In genomic region chr6:134990262-134990661, GRCh38 we compare ENCODE assay signal across 19 cellular contexts. TPM values are rescaled to one million over a fixed set of nuclear protein-coding genes. Genes with fewer than 3 reads are reported as not detected.
DNase-seq lines count a peak whose midpoint lies in the region; ATAC-seq, FAIRE-seq and TF ChIP-seq lines count a peak whose summit lies in the region.
"Had no signal": no experiment of that assay in that cellular context is flagged by ENCODE, and none has a peak within 500 bp of the region (broad histone marks: within the 10 kb centered on the region; RNA-seq: fewer than 3 reads in every experiment).

No MANE protein-coding gene starts in this region.

- no peak for TF ChIP-seq POLR2A in A549 (IDR thresholded peaks at IDR 0.05; ENCODE audit: low read length)
- no peak for TF ChIP-seq POLR2A in IMR-90 (IDR thresholded peaks at IDR 0.05; ENCODE audit: low read depth, low read length)
- TF ChIP-seq POLR2A in GM12878 (IDR thresholded peaks at IDR 0.05; ENCODE audit: low read depth, low read length), result no peak

- H2AK9ac ChIP-seq in IMR-90 (replicated peaks; ENCODE audit: low read depth, low read length, poor library complexity), result no peak overlapping the region

- peaks cover 8% of the 10 kb centered on the region for H3K36me3 ChIP-seq in IMR-90 (ENCODE audit: control insufficient read depth, insufficient read depth, low read length)
- peaks cover 0 to 9% of the 10 kb centered on the region in 2 experiments; a peak in 3 of 4 replicates for H3K36me3 ChIP-seq in GM12878 (ENCODE audit: control insufficient read depth in 2 of 2, insufficient read depth in 2 of 2, low read length in 1 of 2)

- DNase-seq in A549 (ENCODE audit: low read depth in 1 of 2, low spot score in 1 of 2) (no peak), IMR-90 (no peak), GM12878 (ENCODE audit: low read depth, low spot score) (no peak), superior temporal gyrus (ENCODE audit: extremely low spot score) (no peak), NCI-H345 (lab: John Stamatoyannopoulos, UW) (no peak), GM13977 (ENCODE audit: low spot score) (no peak)
- DNase-seq: Caco-2; CD4-positive, CD25-positive, alpha-beta regulatory T cell; CD8-positive, alpha-beta T cell; DMS153; DND-41; H9 had no signal

- no peak overlapping the region for H3K23ac ChIP-seq in IMR-90 (ENCODE audit: low read depth, low read length)

- H3K18ac ChIP-seq in IMR-90 (ENCODE audit: low read depth, low read length), result no peak overlapping the region

- H4K5ac ChIP-seq in IMR-90 (ENCODE audit: low read depth, low read length), result no peak overlapping the region

- H3K4ac ChIP-seq in IMR-90 (ENCODE audit: low read depth, low read length), result no peak overlapping the region

- H2AFZ ChIP-seq in IMR-90 (replicated peaks; ENCODE audit: low read length, poor library complexity) (no peak overlapping the region), GM12878 (ENCODE audit: control insufficient read depth, low read depth, low read length) (no peak overlapping the region)
- H2AFZ ChIP-seq: GM23338 had no signal

- TF ChIP-seq EP300 in A549 (IDR thresholded peaks at IDR 0.05) (no peak), GM12878 (IDR thresholded peaks at IDR 0.05; ENCODE audit: borderline replicate concordance in 1 of 2, control insufficient read depth in 1 of 2, low read depth in 2 of 2, low read length in 2 of 2) (no peak)

- TF ChIP-seq RAD21 in A549 (conservative IDR thresholded peaks at IDR 0.05 in 1 of 2, IDR thresholded peaks at IDR 0.05 in 1 of 2), result no peak
- no peak for TF ChIP-seq RAD21 in IMR-90 (IDR thresholded peaks at IDR 0.05; ENCODE audit: low read length)
- no peak for TF ChIP-seq RAD21 in GM12878 (IDR thresholded peaks at IDR 0.05; ENCODE audit: insufficient read depth, low read depth, low read length)

- H2AK5ac ChIP-seq in IMR-90 (ENCODE audit: low read depth, low read length), result no peak overlapping the region

- no peak overlapping the region for H2BK20ac ChIP-seq in IMR-90 (ENCODE audit: low read depth, low read length)

- H3K27ac ChIP-seq in A549 (no peak overlapping the region), IMR-90 (ENCODE audit: insufficient read depth, low read length) (no peak overlapping the region), GM12878 (ENCODE audit: control insufficient read depth, insufficient read depth) (no peak overlapping the region)
- H3K27ac ChIP-seq: BLaER1, C4-2B had no signal

- H3K4me3 ChIP-seq in A549 (no peak overlapping the region), IMR-90 (ENCODE audit: insufficient read depth, low read depth, low read length) (no peak overlapping the region), GM12878 (no peak overlapping the region)
- H3K4me3 ChIP-seq: BLaER1, GM23338 had no signal

- in situ Hi-C loops in IMR-90 (cut with MboI; ENCODE audit: low sequenced_read_pairs) (no loop called here), GM12878 (cut with MboI) (loop anchor here (25.0 kb wide), 1 partner anchor 447 kb away; no protein-coding TSS in a partner anchor), GM13977 (cut with MboI; ENCODE audit: low pct_unique_long_range_greater_than_20kb, low sequenced_read_pairs, unreplicated experiment) (no loop called here)

- RAD21 ChIA-PET in GM12878 (lab: Charles Lee; ENCODE audit: unreplicated experiment), result no interaction called here

- H4K8ac ChIP-seq in IMR-90 (ENCODE audit: low read depth in 2 of 2, low read length in 2 of 2), result no peak overlapping the region

- H3K27me3 ChIP-seq in IMR-90 (ENCODE audit: control insufficient read depth, insufficient read depth, low read length) (no peaks in the 10 kb centered on the region), GM12878 (replicated peaks in 1 of 2; ENCODE audit: control insufficient read depth in 2 of 2, insufficient read depth in 2 of 2, low read length in 1 of 2) (no peaks in the 10 kb centered on the region)
- H3K27me3 ChIP-seq: BLaER1 had no signal

- WGBS in A549 (ENCODE audit: missing lambda C conversion rate), result 88% methylated on average over 3 of the region's 3 CpGs
- 67% methylated on average over 1 of the region's 3 CpGs; no CpG with 5 or more reads in 1 of the 2 experiments for WGBS in IMR-90 (ENCODE audit: extremely low coverage in 2 of 2, insufficient read length in 1 of 2), 2 experiments
- WGBS in GM12878 (ENCODE audit: insufficient coverage, insufficient replicate concordance, low lambda C conversion rate, missing lambda C conversion rate), result 87% methylated on average over 3 of the region's 3 CpGs

- no peak overlapping the region for H3K14ac ChIP-seq in IMR-90 (replicated peaks; ENCODE audit: low read depth, low read length)

- H2BK15ac ChIP-seq in IMR-90 (ENCODE audit: low read depth, low read length), result no peak overlapping the region

- H3K79me2 ChIP-seq in GM12878 (ENCODE audit: control insufficient read depth, insufficient read depth, low read length), result no peaks in the 10 kb centered on the region

- H4K91ac ChIP-seq in IMR-90 (ENCODE audit: insufficient read depth, low read depth, low read length), result no peak overlapping the region

- H3K4me1 ChIP-seq in A549 (no peaks in the 10 kb centered on the region), IMR-90 (ENCODE audit: control insufficient read depth, insufficient read depth, low read length) (no peaks in the 10 kb centered on the region), GM12878 (ENCODE audit: control insufficient read depth, insufficient read depth, low read length) (no peaks in the 10 kb centered on the region)
- H3K4me1 ChIP-seq: Caco-2 had no signal

- CTCF ChIA-PET in A549 (lab: Yijun Ruan, JAX) (no interaction called here), IMR-90 (lab: Yijun Ruan, JAX) (no interaction called here), GM12878 (lab: Yijun Ruan, JAX) (no interaction called here)

- H3K56ac ChIP-seq in IMR-90 (ENCODE audit: extremely low read depth, insufficient read depth, low read length), result no peak overlapping the region

- H2BK5ac ChIP-seq in IMR-90 (ENCODE audit: low read depth, low read length, poor library complexity, severe bottlenecking), result no peak overlapping the region

- SMC1A ChIA-PET in GM12878 (lab: Charles Lee; ENCODE audit: uncharacterized antibody, unreplicated experiment), result no interaction called here

- no peaks in the 10 kb centered on the region; a peak in 1 of 4 replicates for H3K79me1 ChIP-seq in IMR-90 (ENCODE audit: low read depth in 1 of 2, low read length in 2 of 2)

- dilution Hi-C loops in IMR-90 (cut with HindIII; ENCODE audit: low sequenced_read_pairs, unreplicated experiment), result no loop called here

- BruUV-seq in IMR-90 (replicated peaks; lab: Mats Ljungman, UMichigan) (no TSS peak), GM12878 (replicated peaks; lab: Mats Ljungman, UMichigan) (TSS peak; percentile 3)

- no peaks in the 10 kb centered on the region; the same call in 1 of the 2 replicates for H3K9me1 ChIP-seq in IMR-90 (ENCODE audit: insufficient read depth, low read length)

- ATAC-seq in A549, result no peak
- ATAC-seq in IMR-90 (ENCODE audit: low read depth), result no peak
- no peak for ATAC-seq in GM12878
- ATAC-seq: CD8-positive, alpha-beta T cell; GM23338; HCT116 had no signal

- H3K9me3 ChIP-seq in A549 (no peaks in the 10 kb centered on the region), IMR-90 (ENCODE audit: control insufficient read depth, insufficient read depth, low read length) (no peaks in the 10 kb centered on the region), GM12878 (replicated peaks; ENCODE audit: control insufficient read depth, insufficient read depth, low read length) (no peaks in the 10 kb centered on the region)
- H3K9me3 ChIP-seq: BLaER1, Caco-2 had no signal

- POLR2A ChIA-PET in A549 (lab: Yijun Ruan, JAX) (no interaction called here), IMR-90 (lab: Charles Lee; ENCODE audit: unreplicated experiment) (no interaction called here), GM12878 (lab: Charles Lee) (no interaction called here)

- TF ChIP-seq CTCF in A549 (IDR thresholded peaks at IDR 0.05) (no peak), IMR-90 (conservative IDR thresholded peaks at IDR 0.05; ENCODE audit: low read depth, low read length) (no peak), GM12878 (IDR thresholded peaks at IDR 0.05 in 2 of 3, conservative IDR thresholded peaks at IDR 0.05 in 1 of 3; ENCODE audit: control insufficient read depth in 2 of 3, extremely low read depth in 1 of 3, insufficient read depth in 1 of 3, low read depth in 3 of 3, low read length in 3 of 3) (no peak), GM13977 (IDR thresholded peaks at IDR 0.05; ENCODE audit: extremely low read depth, insufficient read depth, missing control alignments) (no peak)

- no peaks in the 10 kb centered on the region for H4K20me1 ChIP-seq in IMR-90 (ENCODE audit: insufficient read depth, low read length)
- H4K20me1 ChIP-seq in GM12878 (ENCODE audit: control insufficient read depth, insufficient read depth), result no peaks in the 10 kb centered on the region
- H4K20me1 ChIP-seq: BLaER1 had no signal

- no peak overlapping the region for H3K4me2 ChIP-seq in A549
- no peak overlapping the region for H3K4me2 ChIP-seq in IMR-90 (ENCODE audit: low read depth, low read length)
- H3K4me2 ChIP-seq in GM12878 (ENCODE audit: control insufficient read depth, insufficient read depth), result no peak overlapping the region
- H3K4me2 ChIP-seq: BLaER1, GM23338 had no signal

- intact Hi-C loops in IMR-90 (cut with micrococcal nuclease), result no loop called here
- intact Hi-C loops in GM12878 (cut with micrococcal nuclease; ENCODE audit: unreplicated experiment), result no loop called here

- H2BK120ac ChIP-seq in IMR-90 (ENCODE audit: low read depth, low read length), result no peak overlapping the region

- H3K9ac ChIP-seq in IMR-90 (ENCODE audit: low read depth, low read length), result no peak overlapping the region
- H3K9ac ChIP-seq in GM12878 (ENCODE audit: control insufficient read depth, insufficient read depth, low read length), result no peak overlapping the region
- H3K9ac ChIP-seq: BLaER1 had no signal

- FAIRE-seq in A549 (lab: Jason Lieb, UNC) (no peak), GM12878 (lab: Jason Lieb, UNC) (no peak)
- FAIRE-seq: G401.6, GM18507 had no signal

RNA-seq across cellular contexts. Expression of gene ALDH8A1, which starts 40.4 kb away (rescaled TPM):
- polyA plus RNA-seq in A549 (2011; rRNA removed), result 0.17 and 0.85 TPM in 2 replicates
- polyA plus RNA-seq in A549 (2012; cell fraction: cytosol; rRNA removed), result 0.04 and 0.09 TPM in 2 replicates
- 0.36 and 0.64 TPM in 2 replicates for polyA plus RNA-seq in A549 (2012; cell fraction: nucleus; rRNA removed)
- polyA plus RNA-seq in A549 (2017; fragmentation: RNase III; extraction: RNeasy Plus Mini Kit Qiagen cat#74134 plus additional on column Dnase treatment), result 0.18 to 0.38 TPM (median 0.29 TPM) in 3 replicates
- polyA minus RNA-seq in A549 (2011; rRNA and poly(A)+ RNA removed), result 0.54 and 1.5 TPM in 2 replicates
- under 0.01 TPM in 2 replicates for total RNA-seq in IMR-90 (2012; rRNA removed)
- 0.15 and 0.19 TPM in 2 replicates for polyA plus RNA-seq in IMR-90 (2012; rRNA removed)
- 0.02 and 0.04 TPM in 2 replicates for polyA plus RNA-seq in IMR-90 (2012; cell fraction: cytosol; rRNA removed)
- polyA plus RNA-seq in IMR-90 (2012; cell fraction: nucleus; rRNA removed; ENCODE audit: low replicate concordance), result 0.74 and 2.3 TPM in 2 replicates
- total RNA-seq in GM12878 (2013; cell fraction: nucleolus; rRNA removed), result 5.4 and 11.8 TPM in 2 replicates
- total RNA-seq in GM12878 (2014; rRNA removed), result 0.82 and 1.8 TPM in 2 replicates
- 0.13 and 0.37 TPM in 2 replicates for total RNA-seq in GM12878 (2014; rRNA removed; fragmentation: Illumina TruSeq; extraction: Trizol)
- 0.66 and 0.97 TPM in 2 replicates for total RNA-seq in GM12878 (2021)
- 0.85 TPM for polyA plus RNA-seq in GM12878 (2011; ENCODE audit: low read depth)
- 0.73 and 1.2 TPM in 2 replicates for polyA plus RNA-seq in GM12878 (2011; rRNA removed)
- polyA plus RNA-seq in GM12878 (2011; cell fraction: cytosol; rRNA removed), result 0.18 and 0.36 TPM in 2 replicates
- polyA plus RNA-seq in GM12878 (2011; cell fraction: nucleus; rRNA removed), result 3.3 and 4.2 TPM in 2 replicates
- 0.63 and 0.87 TPM in 2 replicates for polyA plus RNA-seq in GM12878 (2012)
- polyA plus RNA-seq in GM12878 (2014; fragmentation: Illumina TruSeq; extraction: Trizol), result 0.62 TPM in 1 of 2 replicates, not detected in the other
- not detected for polyA plus RNA-seq in GM12878 (2014; fragmentation: Nextera tagmentation; extraction: Ambion mirVana)
- 0.18 and 1.5 TPM in 2 replicates for polyA plus RNA-seq in GM12878 (2014; rRNA removed)
- under 1 TPM in 1 of 2 experiments, not detected in 1; 0.15 TPM for polyA plus RNA-seq in GM12878 (2016; fragmentation: Nextera tagmentation; extraction: Ambion mirVana)
- polyA minus RNA-seq in GM12878 (2011; rRNA and poly(A)+ RNA removed), result 0.80 and 3.9 TPM in 2 replicates
- not detected in 2 replicates for polyA minus RNA-seq in GM12878 (2011; cell fraction: cytosol; rRNA and poly(A)+ RNA removed)
- polyA minus RNA-seq in GM12878 (2011; cell fraction: nucleus; rRNA and poly(A)+ RNA removed), result 1.6 and 3.6 TPM in 2 replicates
- total RNA-seq: GM23338, H4, H9 had no signal
- polyA plus RNA-seq: GM23338 had no signal
